Comparison of ENCODE assay signal across 8 cellular contexts in genomic region chr1:156768610-156769295, GRCh38. TPM values are rescaled to one million over a fixed set of nuclear protein-coding genes. Genes with fewer than 3 reads are reported as not detected.
DNase-seq lines count a peak whose midpoint lies in the region; ATAC-seq and TF ChIP-seq lines count a peak whose summit lies in the region.

No MANE protein-coding gene starts in this region.

- H3K36me3 ChIP-seq in SJCRH30 (peaks cover 12% of the 10 kb centered on the region), skeletal muscle satellite cell (ENCODE audit: insufficient read depth, low read length) (peaks cover 14% of the 10 kb centered on the region)

- H3K4me2 ChIP-seq in skeletal muscle satellite cell (ENCODE audit: low read length) = peak overlapping the region; percentile 91

- H3K9me3 ChIP-seq in SJCRH30 (replicated peaks) = no peaks in the 10 kb centered on the region
- no peaks in the 10 kb centered on the region for H3K9me3 ChIP-seq in right cardiac atrium (ENCODE audit: control insufficient read depth, low read length)
- no peaks in the 10 kb centered on the region for H3K9me3 ChIP-seq in skeletal muscle satellite cell (replicated peaks; ENCODE audit: low read length)

- H3K27ac ChIP-seq in SJCRH30 (no peak overlapping the region), right cardiac atrium (ENCODE audit: low read length) (peak overlapping the region; percentile 93)

- ATAC-seq in right cardiac atrium (no peak), GM21723 (IDR thresholded peaks at IDR 0.05; ENCODE audit: unreplicated experiment) (no peak)

- no peak for TF ChIP-seq CTCF in GM12864 (IDR thresholded peaks at IDR 0.05; ENCODE audit: low read depth, low read length, missing control alignments)

- DNase-seq in GM12864 (ENCODE audit: low read depth) (no peak), SJCRH30 (no peak), right cardiac atrium (no peak), medulla oblongata (ENCODE audit: extremely low spot score) (no peak), globus pallidus (ENCODE audit: low spot score) (no peak)
- no peak for DNase-seq in activated CD4-positive, CD25-positive, alpha-beta regulatory T cell treated with anti-CD3 and anti-CD28 coated beads, Interleukin-2, amount 50 U/mL, for 72 hours

- peak overlapping the region; percentile 67 for H3K4me3 ChIP-seq in GM12864 (ENCODE audit: low read depth, low read length)
- peak overlapping the region; percentile 75 for H3K4me3 ChIP-seq in SJCRH30
- H3K4me3 ChIP-seq in right cardiac atrium (ENCODE audit: low read length) = peak overlapping the region; percentile 96
- peak overlapping the region; percentile 83 for H3K4me3 ChIP-seq in skeletal muscle satellite cell (ENCODE audit: low read length)

- H3K9ac ChIP-seq in skeletal muscle satellite cell (ENCODE audit: low read depth, low read length) = peak overlapping the region; percentile 94

- no peaks in the 10 kb centered on the region for H3K27me3 ChIP-seq in SJCRH30
- H3K27me3 ChIP-seq in right cardiac atrium (ENCODE audit: control insufficient read depth, insufficient read depth) = no peaks in the 10 kb centered on the region
- no peaks in the 10 kb centered on the region for H3K27me3 ChIP-seq in skeletal muscle satellite cell (ENCODE audit: control insufficient read depth, insufficient read depth, low read length)

- peaks cover 3% of the 10 kb centered on the region; the same call in 1 of the 2 replicates for H3K4me1 ChIP-seq in SJCRH30
- H3K4me1 ChIP-seq in right cardiac atrium (ENCODE audit: control insufficient read depth, insufficient read depth, low read length) = peaks cover 7% of the 10 kb centered on the region
- H3K4me1 ChIP-seq in skeletal muscle satellite cell (ENCODE audit: control insufficient read depth, insufficient read depth, low read length) = peaks cover 19% of the 10 kb centered on the region

- intact Hi-C loops in right cardiac atrium (cut with DNase I) = no loop called here

- WGBS in right cardiac atrium = 24% methylated on average over 8 of the region's 8 CpGs

RNA-seq across cellular contexts. Expression of gene PRCC, which starts 1.4 kb away (rescaled TPM):
- total RNA-seq in SJCRH30 (2014; rRNA removed; shearing (Covaris generic)) = 56.4 and 61.2 TPM in 2 replicates
- 10 to 100 TPM; 36.3 to 47.1 (median 44.1) TPM for total RNA-seq in right cardiac atrium
- 36.0 TPM for polyA plus RNA-seq in right cardiac atrium
- total RNA-seq in skeletal muscle satellite cell (2012; rRNA removed) = 16.5 and 19.2 TPM in 2 replicates

RNA-seq across cellular contexts. Expression of gene HDGF, which starts 17.3 kb away (rescaled TPM):
- 276 and 278 TPM in 2 replicates for total RNA-seq in SJCRH30 (2014; rRNA removed; shearing (Covaris generic))
- total RNA-seq in right cardiac atrium = 100 to 1,000 TPM; 148 to 171 (median 162) TPM
- 124 TPM for polyA plus RNA-seq in right cardiac atrium
- total RNA-seq in skeletal muscle satellite cell (2012; rRNA removed) = 153 and 218 TPM in 2 replicates

RNA-seq across cellular contexts. Expression of gene MRPL24, which starts 27.9 kb away (rescaled TPM):
- total RNA-seq in SJCRH30 (2014; rRNA removed; shearing (Covaris generic)) = 53.4 and 61.3 TPM in 2 replicates
- total RNA-seq in right cardiac atrium = 10 to 100 TPM; 63.4 to 88.5 (median 74.9) TPM
- polyA plus RNA-seq in right cardiac atrium = 145 TPM
- total RNA-seq in skeletal muscle satellite cell (2012; rRNA removed) = 59.2 and 63.1 TPM in 2 replicates

RNA-seq across cellular contexts. Expression of gene ISG20L2, which starts 40.2 kb away (rescaled TPM):
- 29.1 and 33.7 TPM in 2 replicates for total RNA-seq in SJCRH30 (2014; rRNA removed; shearing (Covaris generic))
- 10 to 100 TPM; 13.0 to 23.0 (median 13.9) TPM for total RNA-seq in right cardiac atrium
- polyA plus RNA-seq in right cardiac atrium = 9.2 TPM
- total RNA-seq in skeletal muscle satellite cell (2012; rRNA removed) = 22.1 and 27.4 TPM in 2 replicates

RNA-seq across cellular contexts. Expression of gene METTL25B, which starts 40.5 kb away (rescaled TPM):
- 8.6 and 9.9 TPM in 2 replicates for total RNA-seq in SJCRH30 (2014; rRNA removed; shearing (Covaris generic))
- 10 to 100 TPM; 14.4 to 19.7 (median 17.3) TPM for total RNA-seq in right cardiac atrium
- 18.8 TPM for polyA plus RNA-seq in right cardiac atrium
- 5.7 and 7.1 TPM in 2 replicates for total RNA-seq in skeletal muscle satellite cell (2012; rRNA removed)
